In genomic region chr15:41827290-41827879, GRCh38 we compare ENCODE assay signal across 8 cellular contexts. TPM values are rescaled to one million over a fixed set of nuclear protein-coding genes. Genes with fewer than 3 reads are reported as not detected.
DNase-seq lines count a peak whose midpoint lies in the region; TF ChIP-seq lines count a peak whose summit lies in the region.

No MANE protein-coding gene starts in this region.

- no peak overlapping the region for H2BK5ac ChIP-seq in neuronal stem cell (ENCODE audit: low read length)

- no peak overlapping the region for H2BK15ac ChIP-seq in neuronal stem cell (ENCODE audit: low read length)

- H3K4me1 ChIP-seq in BLaER1 treated with 17β-estradiol and CSF1 and Interleukin-3, amounts not matched to agents 10 nM and 100 nM = peaks cover 37 to 48% (median 46%) of the 10 kb centered on the region in 10 experiments
- H3K4me1 ChIP-seq in neuronal stem cell (ENCODE audit: control insufficient read depth in 2 of 2, insufficient read depth in 1 of 2, low read depth in 1 of 2, low read length in 2 of 2) = peaks cover 8% of the 10 kb centered on the region in 2 donors

- WGBS in neuronal stem cell (ENCODE audit: extremely low coverage in 2 of 2, insufficient read length in 2 of 2, insufficient replicate concordance in 1 of 2), 2 donors = no CpG with 5 or more reads among the region's 37 CpGs

- peak overlapping the region in 7 of 11 experiments; percentile 9 to 39 (median 38); a peak in 8 of 22 replicates for H3K27ac ChIP-seq in BLaER1 treated with 17β-estradiol and CSF1 and Interleukin-3, amounts not matched to agents 10 nM and 100 nM
- H3K27ac ChIP-seq in neuronal stem cell (replicated peaks; ENCODE audit: low read length) = no peak overlapping the region

- H3K9ac ChIP-seq in BLaER1 treated with 17β-estradiol and CSF1 and Interleukin-3, amounts not matched to agents 10 nM and 100 nM = peak overlapping the region; percentile 46 to 88 (median 84); a peak in 21 of 22 replicates
- H3K9ac ChIP-seq in neuronal stem cell (ENCODE audit: low read depth, low read length, poor library complexity) = peak overlapping the region; percentile 46

- peaks cover 5% of the 10 kb centered on the region; the same call in 1 of the 2 replicates for H3K36me3 Mint-ChIP-seq in HFFc6 (ENCODE audit: low read depth)

- no peaks in the 10 kb centered on the region for H3K9me3 Mint-ChIP-seq in HFFc6

- no peak overlapping the region for H4K8ac ChIP-seq in neuronal stem cell (ENCODE audit: low read depth, low read length)

- H3K36me3 ChIP-seq in BLaER1 treated with 17β-estradiol and CSF1 and Interleukin-3, amounts not matched to agents 10 nM and 100 nM = peaks cover 24 to 52% (median 35%) of the 10 kb centered on the region in 11 experiments; a peak in 21 of 22 replicates
- H3K36me3 ChIP-seq in neuronal stem cell (replicated peaks in 1 of 2; ENCODE audit: control insufficient read depth in 2 of 2, insufficient read depth in 2 of 2, low read length in 2 of 2) = peaks cover 12 to 58% of the 10 kb centered on the region in 2 donors

- peak overlapping the region; percentile 91 for H3K4me3 Mint-ChIP-seq in HFFc6

- H3K4me1 Mint-ChIP-seq in HFFc6 (ENCODE audit: low read depth) = peaks cover 15% of the 10 kb centered on the region

- H2BK120ac ChIP-seq in neuronal stem cell (ENCODE audit: low read depth, low read length) = no peak overlapping the region

- DNase-seq in HFFc6 (no peak), epithelial cell of proximal tubule (ENCODE audit: low read depth) (no peak), neuronal stem cell (ENCODE audit: low spot score) (peak; percentile 24), NCI-H1436 (lab: John Stamatoyannopoulos, UW) (no peak), NCI-H187 (lab: John Stamatoyannopoulos, UW) (no peak), Kasumi-1 (lab: John Stamatoyannopoulos, UW) (no peak)

- no peak overlapping the region for H3K14ac ChIP-seq in neuronal stem cell (ENCODE audit: low read length)

- no peak overlapping the region for H3K4ac ChIP-seq in neuronal stem cell (ENCODE audit: low read length)

- no peaks in the 10 kb centered on the region for H3K9me3 ChIP-seq in BLaER1 treated with 17β-estradiol and CSF1 and Interleukin-3, amounts not matched to agents 10 nM and 100 nM (replicated peaks in 1 of 11)
- H3K9me3 ChIP-seq in neuronal stem cell (replicated peaks in 1 of 2; ENCODE audit: control insufficient read depth in 2 of 2, insufficient read depth in 1 of 2, low read depth in 1 of 2, low read length in 2 of 2) = no peaks in the 10 kb centered on the region

- peak overlapping the region; percentile 53 for H2AK5ac ChIP-seq in neuronal stem cell (ENCODE audit: low read depth, low read length)

- H3K23ac ChIP-seq in neuronal stem cell (ENCODE audit: low read depth, low read length, poor library complexity) = peak overlapping the region; percentile 22

- no peak overlapping the region for H4K91ac ChIP-seq in neuronal stem cell (ENCODE audit: low read depth, low read length, poor library complexity)

- peaks cover 6% of the 10 kb centered on the region for H3K27me3 Mint-ChIP-seq in HFFc6 (ENCODE audit: insufficient read depth)

- peak overlapping the region; percentile 97 for H2AFZ ChIP-seq in neuronal stem cell (ENCODE audit: low read length)

- peak overlapping the region; percentile 78 to 93 (median 84) for H3K4me3 ChIP-seq in BLaER1 treated with 17β-estradiol and CSF1 and Interleukin-3, amounts not matched to agents 10 nM and 100 nM
- peak overlapping the region; percentile 84 for H3K4me3 ChIP-seq in WI38 (ENCODE audit: low read depth, low read length)
- H3K4me3 ChIP-seq in epithelial cell of proximal tubule (ENCODE audit: low read depth, low read length) = peak overlapping the region; percentile 92
- peak overlapping the region; percentile 77 to 94 for H3K4me3 ChIP-seq in neuronal stem cell (ENCODE audit: low read length in 2 of 2)

- H3K18ac ChIP-seq in neuronal stem cell (ENCODE audit: low read length) = peak overlapping the region; percentile 23

- peaks cover 5% of the 10 kb centered on the region for H3K79me1 ChIP-seq in neuronal stem cell (ENCODE audit: low read depth, low read length)

- peaks cover 0 to 13% (median 8%) of the 10 kb centered on the region in 11 experiments; a peak in 10 of 22 replicates for H3K27me3 ChIP-seq in BLaER1 treated with 17β-estradiol and CSF1 and Interleukin-3, amounts not matched to agents 10 nM and 100 nM
- H3K27me3 ChIP-seq in neuronal stem cell (ENCODE audit: control insufficient read depth in 3 of 3, insufficient read depth in 3 of 3, low read depth in 1 of 3, low read length in 3 of 3) = no peaks in the 10 kb centered on the region

- no peak overlapping the region for H2BK12ac ChIP-seq in neuronal stem cell (ENCODE audit: low read length)

- peak overlapping the region; percentile 93 to 100 (median 98) for H3K4me2 ChIP-seq in BLaER1 treated with 17β-estradiol and CSF1 and Interleukin-3, amounts not matched to agents 10 nM and 100 nM
- peak overlapping the region; percentile 93 for H3K4me2 ChIP-seq in neuronal stem cell (ENCODE audit: insufficient read depth, low read length, poor library complexity, severe bottlenecking)

- H3K27ac Mint-ChIP-seq in HFFc6 = peak overlapping the region; percentile 66

- H4K20me1 ChIP-seq in BLaER1 treated with 17β-estradiol and CSF1 and Interleukin-3, amounts not matched to agents 10 nM and 100 nM = peaks cover 9 to 71% (median 21%) of the 10 kb centered on the region in 11 experiments; a peak in 16 of 22 replicates

- peak; percentile 37 for TF ChIP-seq CTCF in HFFc6 (IDR thresholded peaks at IDR 0.05)
- TF ChIP-seq CTCF in WI38 (IDR thresholded peaks at IDR 0.05; ENCODE audit: low read depth, low read length) = no peak
- no peak for TF ChIP-seq CTCF in epithelial cell of proximal tubule (conservative IDR thresholded peaks at IDR 0.05; ENCODE audit: low read depth, low read length)

RNA-seq across cellular contexts. Expression of gene JMJD7, which starts 0.5 kb away (rescaled TPM):
- 10 to 100 TPM in 1 of 6 experiments, 1 to 10 TPM in 5; 4.9 to 11.0 (median 8.2) TPM for total RNA-seq in HFFc6 (2021; fragmentation: NEBNext Ultra II Directional; extraction: Animal tissue kit (Norgen Biotek cat#: 25700))
- 6.6 and 10.4 TPM in 2 replicates for total RNA-seq in epithelial cell of proximal tubule
- 14.4 TPM for polyA plus RNA-seq in neuronal stem cell (2013, experiment 1 of 2)
- polyA plus RNA-seq in neuronal stem cell (2013, experiment 2 of 2) = 14.3 TPM

RNA-seq across cellular contexts. Expression of gene PLA2G4B, which starts 11.3 kb away (rescaled TPM):
- 1 to 10 TPM; 1.6 to 3.0 (median 2.7) TPM for total RNA-seq in HFFc6 (2021; fragmentation: NEBNext Ultra II Directional; extraction: Animal tissue kit (Norgen Biotek cat#: 25700))
- 0.65 and 1.2 TPM in 2 replicates for total RNA-seq in epithelial cell of proximal tubule
- polyA plus RNA-seq in neuronal stem cell (2013, experiment 1 of 2) = 16.5 TPM
- polyA plus RNA-seq in neuronal stem cell (2013, experiment 2 of 2) = 15.9 TPM

RNA-seq across cellular contexts. Expression of gene MAPKBP1, which starts 53.1 kb away (rescaled TPM):
- total RNA-seq in HFFc6 (2021; fragmentation: NEBNext Ultra II Directional; extraction: Animal tissue kit (Norgen Biotek cat#: 25700)) = 10 to 100 TPM; 15.7 to 22.4 (median 18.1) TPM
- total RNA-seq in epithelial cell of proximal tubule = 11.9 and 14.4 TPM in 2 replicates
- 9.3 TPM for polyA plus RNA-seq in neuronal stem cell (2013, experiment 1 of 2)
- 8.2 TPM for polyA plus RNA-seq in neuronal stem cell (2013, experiment 2 of 2)
